10 cellular contexts compared by ENCODE assay signal in the genomic region with DNA sequence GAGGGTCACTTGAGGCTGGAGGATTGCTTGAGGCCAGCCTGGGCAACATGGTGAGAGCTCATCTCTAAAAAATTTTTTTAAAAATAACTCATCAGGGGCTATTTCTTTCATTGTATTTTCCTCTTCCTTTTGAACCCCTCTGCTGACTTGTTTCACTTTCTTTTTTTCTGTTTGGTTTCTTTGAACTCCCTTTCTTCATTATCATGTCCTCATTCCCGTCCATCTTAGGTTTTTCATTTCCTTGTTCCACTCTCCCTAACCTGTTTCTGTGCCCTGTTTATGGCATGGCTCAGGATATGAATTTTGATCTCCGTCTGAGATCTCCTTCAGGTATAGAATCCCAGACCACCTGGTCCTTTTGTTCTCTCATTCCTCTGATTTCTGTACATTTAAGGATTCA. TPM values are rescaled to one million over a fixed set of nuclear protein-coding genes. Genes with fewer than 3 reads are reported as not detected.
DNase-seq lines count a peak whose midpoint lies in the region; ATAC-seq and TF ChIP-seq lines count a peak whose summit lies in the region.
"Had no signal": no experiment of that assay in that cellular context is flagged by ENCODE, and none has a peak within 500 bp of the region (broad histone marks: within the 10 kb centered on the region; RNA-seq: fewer than 3 reads in every experiment).

No MANE protein-coding gene starts in this region.

- H3K36me3 ChIP-seq in subcutaneous abdominal adipose tissue (ENCODE audit: control insufficient read depth in 5 of 5, insufficient read depth in 5 of 5, low read length in 5 of 5) (peaks cover 0 to 3% (median 0%) of the 10 kb centered on the region in 5 donors), adrenal gland (replicated peaks in 1 of 2) (no peaks in the 10 kb centered on the region)

- no peaks in the 10 kb centered on the region for H3K27me3 Mint-ChIP-seq in activated T-cell treated with anti-CD3 and anti-CD28 coated beads, Interleukin-2, amount 50 U/mL, for 24 hours
- H3K27me3 Mint-ChIP-seq in activated CD8-positive, alpha-beta T cell treated with anti-CD3 and anti-CD28 coated beads for 36 hours = no peaks in the 10 kb centered on the region
- no peaks in the 10 kb centered on the region for H3K27me3 Mint-ChIP-seq in mesothelial cell of epicardium (ENCODE audit: low read depth)

- POLR2A ChIA-PET in activated CD8-positive, alpha-beta T cell treated with anti-CD3 and anti-CD28 coated beads for 36 hours (lab: Charles Lee) = interaction anchor here (1.2 to 1.9 kb wide), 3 partner anchors 11 to 38 kb away, joined by 3 to 6 read pairs (median 4); no protein-coding TSS in a partner anchor

- peak overlapping the region; percentile 60 for H3K4me3 Mint-ChIP-seq in activated T-cell treated with anti-CD3 and anti-CD28 coated beads, Interleukin-2, amount 50 U/mL, for 24 hours
- H3K4me3 Mint-ChIP-seq in activated CD8-positive, alpha-beta T cell treated with anti-CD3 and anti-CD28 coated beads for 36 hours = peak overlapping the region; percentile 65
- H3K4me3 Mint-ChIP-seq in mesothelial cell of epicardium = no peak overlapping the region

- peaks cover 76% of the 10 kb centered on the region for H3K4me1 Mint-ChIP-seq in activated T-cell treated with anti-CD3 and anti-CD28 coated beads, Interleukin-2, amount 50 U/mL, for 24 hours (ENCODE audit: low read depth)
- peaks cover 73% of the 10 kb centered on the region for H3K4me1 Mint-ChIP-seq in activated CD8-positive, alpha-beta T cell treated with anti-CD3 and anti-CD28 coated beads for 36 hours (ENCODE audit: low read depth)
- peaks cover 35% of the 10 kb centered on the region for H3K4me1 Mint-ChIP-seq in mesothelial cell of epicardium

- 33 to 45% (median 36%) methylated on average over 2 of the region's 2 CpGs for WGBS in adrenal gland, 4 donors

- H3K9ac ChIP-seq in subcutaneous abdominal adipose tissue (ENCODE audit: low read length in 5 of 5) = peak overlapping the region in 4 of 5 donors; percentile 20 to 59 (median 24)

- H3K27me3 ChIP-seq in subcutaneous abdominal adipose tissue (ENCODE audit: control insufficient read depth in 5 of 5, insufficient read depth in 4 of 5, low read length in 5 of 5) = no peaks in the 10 kb centered on the region
- H3K27me3 ChIP-seq in adrenal gland = no peaks in the 10 kb centered on the region

- H3K27ac Mint-ChIP-seq in activated T-cell treated with anti-CD3 and anti-CD28 coated beads, Interleukin-2, amount 50 U/mL, for 24 hours = peak overlapping the region; percentile 88
- peak overlapping the region; percentile 91 for H3K27ac Mint-ChIP-seq in activated CD8-positive, alpha-beta T cell treated with anti-CD3 and anti-CD28 coated beads for 36 hours
- peak overlapping the region; percentile 90 for H3K27ac Mint-ChIP-seq in mesothelial cell of epicardium

- peak; percentile 50 for ATAC-seq in activated CD8-positive, alpha-beta T cell treated with anti-CD3 and anti-CD28 coated beads for 36 hours

- no peak for TF ChIP-seq CTCF in activated CD8-positive, alpha-beta T cell treated with anti-CD3 and anti-CD28 coated beads for 36 hours (IDR thresholded peaks at IDR 0.05)
- TF ChIP-seq CTCF in mesothelial cell of epicardium (IDR thresholded peaks at IDR 0.05; ENCODE audit: unreplicated experiment) = no peak
- TF ChIP-seq CTCF in adrenal gland (IDR thresholded peaks at IDR 0.05) = no peak
- no peak for TF ChIP-seq CTCF in GM20000 (IDR thresholded peaks at IDR 0.05; ENCODE audit: extremely low read depth, missing control alignments)

- CTCF ChIA-PET in activated CD8-positive, alpha-beta T cell treated with anti-CD3 and anti-CD28 coated beads for 36 hours (lab: Charles Lee) = interaction anchor here (0.9 to 1.2 kb wide), 2 partner anchors 14 to 17 kb away, joined by 3 to 6 read pairs; no protein-coding TSS in a partner anchor

- peak overlapping the region; percentile 55 for H3K27ac ChIP-seq in subcutaneous abdominal adipose tissue (ENCODE audit: low read depth, low read length)
- peak overlapping the region in 1 of 5 donors; percentile 53 for H3K27ac ChIP-seq in adrenal gland

- H3K9me3 ChIP-seq in subcutaneous abdominal adipose tissue (ENCODE audit: control insufficient read depth in 5 of 5, low read length in 5 of 5) = no peaks in the 10 kb centered on the region
- H3K9me3 ChIP-seq in adrenal gland (replicated peaks in 1 of 3) = no peaks in the 10 kb centered on the region

- no peak for DNase-seq in activated T-cell treated with anti-CD3 and anti-CD28 coated beads, Interleukin-2, amount 50 U/mL, for 24 hours
- no peak for DNase-seq in activated T-cell treated with anti-CD3 and anti-CD28 coated beads, Interleukin-2, amount 50 U/mL, for 1 hour
- no peak for DNase-seq in activated CD8-positive, alpha-beta T cell treated with anti-CD3 and anti-CD28 coated beads for 36 hours
- DNase-seq in mesothelial cell of epicardium (ENCODE audit: low spot score in 2 of 2, unreplicated experiment in 2 of 2) = no peak
- DNase-seq in adrenal gland = no peak
- no peak for DNase-seq in NCI-H2196 treated with DMSO at 0.1 percent for 48 hours (lab: John Stamatoyannopoulos, UW; ENCODE audit: unreplicated experiment)
- DNase-seq in GM20000 (ENCODE audit: low spot score) = no peak
- DNase-seq: ACHN, NCI-H446 had no signal

- H3K4me3 ChIP-seq in subcutaneous abdominal adipose tissue (ENCODE audit: low read depth in 1 of 5, low read length in 5 of 5) (no peak overlapping the region), adrenal gland (no peak overlapping the region)

- H3K36me3 Mint-ChIP-seq in activated T-cell treated with anti-CD3 and anti-CD28 coated beads, Interleukin-2, amount 50 U/mL, for 24 hours (ENCODE audit: low read depth) = peaks cover 67% of the 10 kb centered on the region
- H3K36me3 Mint-ChIP-seq in activated CD8-positive, alpha-beta T cell treated with anti-CD3 and anti-CD28 coated beads for 36 hours (ENCODE audit: low read depth) = peaks cover 30% of the 10 kb centered on the region
- peaks cover 14% of the 10 kb centered on the region for H3K36me3 Mint-ChIP-seq in mesothelial cell of epicardium

- H3K4me1 ChIP-seq in subcutaneous abdominal adipose tissue (ENCODE audit: control insufficient read depth in 5 of 5, insufficient read depth in 5 of 5, low read length in 5 of 5) (peaks cover 9 to 55% (median 33%) of the 10 kb centered on the region in 5 donors), adrenal gland (replicated peaks in 1 of 2) (peaks cover 24 to 64% of the 10 kb centered on the region in 2 donors)

- H3K9me3 Mint-ChIP-seq in activated T-cell treated with anti-CD3 and anti-CD28 coated beads, Interleukin-2, amount 50 U/mL, for 24 hours = no peaks in the 10 kb centered on the region
- no peaks in the 10 kb centered on the region for H3K9me3 Mint-ChIP-seq in activated CD8-positive, alpha-beta T cell treated with anti-CD3 and anti-CD28 coated beads for 36 hours
- H3K9me3 Mint-ChIP-seq in mesothelial cell of epicardium = peaks cover 5% of the 10 kb centered on the region

- no peak for TF ChIP-seq POLR2A in adrenal gland (IDR thresholded peaks at IDR 0.05)

- intact Hi-C loops in activated CD8-positive, alpha-beta T cell treated with anti-CD3 and anti-CD28 coated beads for 36 hours (cut with micrococcal nuclease) = loop anchor here (1.0 kb wide), 1 partner anchor 15 kb away; no protein-coding TSS in a partner anchor
- intact Hi-C loops in adrenal gland (cut with DNase I) = no loop called here

RNA-seq across cellular contexts. Expression of a gene that starts 12.4 kb away (rescaled TPM):
- total RNA-seq in activated CD8-positive, alpha-beta T cell treated with anti-CD3 and anti-CD28 coated beads for 36 hours = 10 to 100 TPM; 23.3 to 24.5 TPM
- total RNA-seq in mesothelial cell of epicardium (48.8 to 51.5 TPM (median 51.2 TPM) in 3 replicates), adrenal gland (10 to 100 TPM; 27.0 to 39.7 (median 36.2) TPM)
- 10 to 100 TPM in 2 of 3 donors, 1 to 10 TPM in 1; 7.3 to 24.4 (median 15.2) TPM for polyA plus RNA-seq in adrenal gland

RNA-seq across cellular contexts. Expression of a gene that starts 38.1 kb away (rescaled TPM):
- 10 to 100 TPM; 28.4 to 29.0 TPM for total RNA-seq in activated CD8-positive, alpha-beta T cell treated with anti-CD3 and anti-CD28 coated beads for 36 hours
- total RNA-seq in mesothelial cell of epicardium (55.5 to 63.7 TPM (median 60.1 TPM) in 3 replicates), adrenal gland (10 to 100 TPM in 7 of 8 donors, 1 to 10 TPM in 1; 9.3 to 13.9 (median 10.9) TPM)
- 10 to 100 TPM in 1 of 3 donors, 1 to 10 TPM in 2; 4.5 to 19.2 (median 9.8) TPM for polyA plus RNA-seq in adrenal gland
